Comparison of ENCODE assay signal across 1 cellular context in the genomic region with DNA sequence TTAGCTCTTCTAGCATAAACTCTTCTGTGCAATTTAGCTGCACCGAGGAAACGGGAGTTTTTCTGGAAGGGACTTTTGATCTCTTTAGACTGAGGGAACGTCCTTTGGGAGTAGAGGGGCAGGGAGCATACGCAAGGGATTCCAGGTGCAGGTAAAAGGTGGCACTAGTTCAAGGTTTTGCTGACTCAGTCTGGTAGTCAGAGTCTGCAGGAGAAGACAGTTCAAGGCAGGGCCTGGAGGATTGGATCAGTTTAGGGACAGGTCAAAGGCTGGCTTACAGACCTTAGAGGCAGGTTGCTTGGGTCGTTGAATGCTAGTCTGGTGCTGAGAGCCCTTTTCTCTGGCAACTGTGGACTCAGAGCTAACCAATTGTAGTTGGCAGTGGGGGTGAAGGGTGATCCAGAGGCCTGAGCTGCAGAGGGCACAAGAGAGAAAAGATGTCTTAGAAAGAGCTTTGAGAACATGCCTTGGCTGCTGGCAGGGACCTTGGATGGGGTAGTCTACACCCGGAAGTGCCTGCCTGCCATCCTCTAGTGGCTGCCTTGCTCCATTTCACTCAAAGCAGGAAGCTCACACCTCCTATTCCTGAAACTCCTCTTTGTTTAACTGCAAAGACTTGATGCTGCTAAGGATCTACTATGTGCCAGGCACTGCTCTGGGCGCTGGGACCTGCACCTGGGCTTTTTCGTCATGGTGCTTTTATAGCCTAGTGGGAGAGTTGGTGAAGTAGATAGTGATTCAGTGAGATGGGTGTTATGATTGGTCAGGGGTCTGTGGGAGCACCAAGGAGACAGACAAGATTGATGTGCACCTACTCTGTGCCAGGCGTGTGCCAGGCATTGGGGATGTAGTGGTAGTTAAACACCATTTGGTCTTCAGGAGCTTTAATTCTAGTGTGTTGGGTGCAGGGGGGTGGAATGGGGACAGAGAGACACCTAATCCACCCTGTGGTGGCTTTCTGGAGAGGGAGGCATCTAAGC.
TF ChIP-seq lines count a peak whose summit lies in the region.

No MANE protein-coding gene starts in this region.

TF ChIP-seq in HepG2, 621 proteins besides CTCF, POLR2A, EP300 and RAD21:
- TF ChIP-seq HCFC1 (IDR thresholded peaks at IDR 0.05; ENCODE audit: low read depth, low read length) (no peak), MAFK (conservative IDR thresholded peaks at IDR 0.05 in 1 of 2, IDR thresholded peaks at IDR 0.05 in 1 of 2; ENCODE audit: low read length in 2 of 2) (peak in 1 of 2 experiments; percentile 28; a peak in 2 of 4 replicates), MAFF (IDR thresholded peaks at IDR 0.05; ENCODE audit: low read depth, low read length) (0 out of 2 replicates have a peak, but pooled peaks have one; percentile 12), ZNF788 (CRISPR knock-in tag; IDR thresholded peaks at IDR 0.05; ENCODE audit: borderline replicate concordance) (no peak), TGIF2 (CRISPR knock-in tag; IDR thresholded peaks at IDR 0.05) (no peak), JARID2 (CRISPR knock-in tag; IDR thresholded peaks at IDR 0.05; ENCODE audit: insufficient replicate concordance) (no peak)
- TF ChIP-seq, protein P1, sequence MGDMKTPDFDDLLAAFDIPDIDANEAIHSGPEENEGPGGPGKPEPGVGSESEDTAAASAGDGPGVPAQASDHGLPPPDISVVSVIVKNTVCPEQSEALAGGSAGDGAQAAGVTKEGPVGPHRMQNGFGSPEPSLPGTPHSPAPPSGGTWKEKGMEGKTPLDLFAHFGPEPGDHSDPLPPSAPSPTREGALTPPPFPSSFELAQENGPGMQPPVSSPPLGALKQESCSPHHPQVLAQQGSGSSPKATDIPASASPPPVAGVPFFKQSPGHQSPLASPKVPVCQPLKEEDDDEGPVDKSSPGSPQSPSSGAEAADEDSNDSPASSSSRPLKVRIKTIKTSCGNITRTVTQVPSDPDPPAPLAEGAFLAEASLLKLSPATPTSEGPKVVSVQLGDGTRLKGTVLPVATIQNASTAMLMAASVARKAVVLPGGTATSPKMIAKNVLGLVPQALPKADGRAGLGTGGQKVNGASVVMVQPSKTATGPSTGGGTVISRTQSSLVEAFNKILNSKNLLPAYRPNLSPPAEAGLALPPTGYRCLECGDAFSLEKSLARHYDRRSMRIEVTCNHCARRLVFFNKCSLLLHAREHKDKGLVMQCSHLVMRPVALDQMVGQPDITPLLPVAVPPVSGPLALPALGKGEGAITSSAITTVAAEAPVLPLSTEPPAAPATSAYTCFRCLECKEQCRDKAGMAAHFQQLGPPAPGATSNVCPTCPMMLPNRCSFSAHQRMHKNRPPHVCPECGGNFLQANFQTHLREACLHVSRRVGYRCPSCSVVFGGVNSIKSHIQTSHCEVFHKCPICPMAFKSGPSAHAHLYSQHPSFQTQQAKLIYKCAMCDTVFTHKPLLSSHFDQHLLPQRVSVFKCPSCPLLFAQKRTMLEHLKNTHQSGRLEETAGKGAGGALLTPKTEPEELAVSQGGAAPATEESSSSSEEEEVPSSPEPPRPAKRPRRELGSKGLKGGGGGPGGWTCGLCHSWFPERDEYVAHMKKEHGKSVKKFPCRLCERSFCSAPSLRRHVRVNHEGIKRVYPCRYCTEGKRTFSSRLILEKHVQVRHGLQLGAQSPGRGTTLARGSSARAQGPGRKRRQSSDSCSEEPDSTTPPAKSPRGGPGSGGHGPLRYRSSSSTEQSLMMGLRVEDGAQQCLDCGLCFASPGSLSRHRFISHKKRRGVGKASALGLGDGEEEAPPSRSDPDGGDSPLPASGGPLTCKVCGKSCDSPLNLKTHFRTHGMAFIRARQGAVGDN (CRISPR knock-in tag; IDR thresholded peaks at IDR 0.05) = no peak
